24 cellular contexts compared by ENCODE assay signal in genomic region chr7:87451187-87451586, GRCh38. TPM values are rescaled to one million over a fixed set of nuclear protein-coding genes. Genes with fewer than 3 reads are reported as not detected.
A peak's percentile ranks its signal among the peaks of the same experiment; 100 is the strongest.
DNase-seq lines count a peak whose midpoint lies in the region; ATAC-seq, FAIRE-seq and TF ChIP-seq lines count a peak whose summit lies in the region.
"Had no signal": no experiment of that assay in that cellular context is flagged by ENCODE, and none has a peak within 500 bp of the region (broad histone marks: within the 10 kb centered on the region; RNA-seq: fewer than 3 reads in every experiment).

No MANE protein-coding gene starts in this region.

- no TSS peak for BruUV-seq in HepG2 (replicated peaks; lab: Mats Ljungman, UMichigan)

- H3K4me3 ChIP-seq in liver (ENCODE audit: low read depth in 1 of 3, low read length in 3 of 3), result no peak overlapping the region
- H3K4me3 ChIP-seq in HepG2 (replicated peaks in 1 of 3; ENCODE audit: insufficient read depth in 1 of 3, low read depth in 2 of 3, low read length in 3 of 3), result no peak overlapping the region
- no peak overlapping the region for H3K4me3 ChIP-seq in adrenal gland
- H3K4me3 ChIP-seq: BLaER1, GM23248 had no signal

- in situ Hi-C loops in HepG2 (cut with HindIII; ENCODE audit: extremely low pct_ligation_motif_present, low pct_unique_long_range_greater_than_20kb), result no loop called here

- no peaks in the 10 kb centered on the region for H3K27me3 ChIP-seq in liver (ENCODE audit: control insufficient read depth in 4 of 4, insufficient read depth in 4 of 4, low read length in 3 of 4)
- no peaks in the 10 kb centered on the region for H3K27me3 ChIP-seq in HepG2 (ENCODE audit: control insufficient read depth in 1 of 2, insufficient read depth in 2 of 2, low read length in 2 of 2)
- no peaks in the 10 kb centered on the region for H3K27me3 ChIP-seq in adrenal gland
- H3K27me3 ChIP-seq: BLaER1 had no signal

- TF ChIP-seq POLR2A in HepG2 (IDR thresholded peaks at IDR 0.05; ENCODE audit: insufficient read depth in 1 of 2, low read depth in 2 of 2, low read length in 2 of 2), result no peak
- TF ChIP-seq POLR2A in adrenal gland (IDR thresholded peaks at IDR 0.05), result no peak

- peaks cover 8 to 32% of the 10 kb centered on the region in 2 donors for H3K36me3 Mint-ChIP-seq in stimulated activated naive B cell treated with anti-CD40 and anti-IgM and Interleukin-4, amounts not matched to agents 10 μg/mL and 1 μg/mL and 100 μg/mL, for 72 hours
- no peaks in the 10 kb centered on the region for H3K36me3 Mint-ChIP-seq in activated CD4-positive, alpha-beta T cell treated with anti-CD3 and anti-CD28 coated beads for 36 hours (ENCODE audit: low read depth)
- H3K36me3 Mint-ChIP-seq: CD4-positive, CD25-positive, alpha-beta regulatory T cell; CD8-positive, alpha-beta T cell had no signal

- TF ChIP-seq EP300 in HepG2 (IDR thresholded peaks at IDR 0.05; ENCODE audit: low read depth in 2 of 2, low read length in 2 of 2) (no peak), HepG2 (CRISPR knock-in tag; IDR thresholded peaks at IDR 0.05; ENCODE audit: borderline replicate concordance) (no peak)

- H3K27ac ChIP-seq in liver (ENCODE audit: low read depth in 1 of 2, low read length in 2 of 2), result peak overlapping the region; percentile 5 to 7
- H3K27ac ChIP-seq in HepG2 (ENCODE audit: extremely low read length, insufficient read depth, low read length), result no peak overlapping the region
- H3K27ac ChIP-seq in VCaP, result peak overlapping the region; percentile 44
- H3K27ac ChIP-seq in adrenal gland, result no peak overlapping the region
- H3K27ac ChIP-seq: 22Rv1, BLaER1, C4-2B, GM23248 had no signal

- H3K9me3 ChIP-seq in liver (ENCODE audit: control insufficient read depth in 4 of 4, low read length in 3 of 4) (no peaks in the 10 kb centered on the region), HepG2 (ENCODE audit: low read length) (no peaks in the 10 kb centered on the region), adrenal gland (replicated peaks in 1 of 3) (no peaks in the 10 kb centered on the region)
- H3K9me3 ChIP-seq: BLaER1, Caco-2 had no signal

- H3K36me3 ChIP-seq in liver (ENCODE audit: control insufficient read depth in 4 of 4, insufficient read depth in 3 of 4, low read depth in 1 of 4, low read length in 3 of 4), result peaks cover 4 to 41% (median 29%) of the 10 kb centered on the region in 4 donors
- H3K36me3 ChIP-seq in HepG2 (replicated peaks in 1 of 2; ENCODE audit: control insufficient read depth in 1 of 2, insufficient read depth in 2 of 2, low read length in 2 of 2), result peaks cover 4 to 56% of the 10 kb centered on the region in 2 experiments; a peak in 4 of 5 replicates
- H3K36me3 ChIP-seq in adrenal gland (replicated peaks in 1 of 2), result no peaks in the 10 kb centered on the region

- 86% methylated on average over 4 of the region's 4 CpGs for WGBS in liver
- WGBS in HepG2 (ENCODE audit: low lambda C conversion rate), result 99% methylated on average over 4 of the region's 4 CpGs
- WGBS in adrenal gland, 4 donors, result 89 to 93% (median 91%) methylated on average over 4 of the region's 4 CpGs

- CTCF ChIA-PET in HepG2 (lab: Yijun Ruan, JAX; ENCODE audit: low intra/inter-chr PET ratio, low total read pairs), result no interaction called here
- CTCF ChIA-PET in activated CD4-positive, alpha-beta T cell treated with anti-CD3 and anti-CD28 coated beads for 36 hours (lab: Charles Lee), result no interaction called here

- H3K9ac ChIP-seq in liver (ENCODE audit: low read depth in 1 of 2, low read length in 2 of 2) (no peak overlapping the region), HepG2 (ENCODE audit: insufficient read depth, low read depth, low read length) (no peak overlapping the region)
- H3K9ac ChIP-seq: BLaER1, GM23248 had no signal

- TF ChIP-seq CTCF in liver (IDR thresholded peaks at IDR 0.05; ENCODE audit: low read depth, low read length, missing input control) (no peak), HepG2 (CRISPR knock-in tag; IDR thresholded peaks at IDR 0.05) (no peak), VCaP (conservative IDR thresholded peaks at IDR 0.05) (no peak), adrenal gland (IDR thresholded peaks at IDR 0.05) (no peak)

- DNase-seq in HepG2 (ENCODE audit: low spot score) (no peak), left lobe of liver (ENCODE audit: low spot score) (no peak), adrenal gland (no peak)
- DNase-seq in stimulated activated naive B cell treated with anti-CD40 and anti-IgM and Interleukin-4, amounts not matched to agents 10 μg/mL and 1 μg/mL and 100 μg/mL, for 72 hours, result no peak
- DNase-seq in activated CD4-positive, alpha-beta T cell treated with anti-CD3 and anti-CD28 coated beads for 36 hours, result no peak
- DNase-seq: Caco-2; CD4-positive, CD25-positive, alpha-beta regulatory T cell; CD8-positive, alpha-beta T cell; DMS153; DND-41; GM23248; H7; HCEC 1CT had no signal

- TF ChIP-seq RAD21 in liver (IDR thresholded peaks at IDR 0.05), result no peak
- TF ChIP-seq RAD21 in HepG2 (CRISPR knock-in tag; IDR thresholded peaks at IDR 0.05), result no peak

- POLR2A ChIA-PET in HepG2 (lab: Yijun Ruan, JAX), result no interaction called here
- POLR2A ChIA-PET in activated CD4-positive, alpha-beta T cell treated with anti-CD3 and anti-CD28 coated beads for 36 hours (lab: Charles Lee), result no interaction called here

- ATAC-seq in HepG2, result no peak
- peak; percentile 34 for ATAC-seq in left lobe of liver
- peak; percentile 29 to 34 for ATAC-seq in stimulated activated naive B cell treated with anti-CD40 and anti-IgM and Interleukin-4, amounts not matched to agents 10 μg/mL and 1 μg/mL and 100 μg/mL, for 72 hours (replicated peaks)
- ATAC-seq in GM21515 (IDR thresholded peaks at IDR 0.05; ENCODE audit: unreplicated experiment), result no peak
- no peak for ATAC-seq in activated CD4-positive, alpha-beta T cell treated with anti-CD3 and anti-CD28 coated beads for 36 hours
- ATAC-seq: CD8-positive, alpha-beta T cell had no signal

- no peak overlapping the region for H3K4me3 Mint-ChIP-seq in stimulated activated naive B cell treated with anti-CD40 and anti-IgM and Interleukin-4, amounts not matched to agents 10 μg/mL and 1 μg/mL and 100 μg/mL, for 72 hours
- no peak overlapping the region for H3K4me3 Mint-ChIP-seq in activated CD4-positive, alpha-beta T cell treated with anti-CD3 and anti-CD28 coated beads for 36 hours
- H3K4me3 Mint-ChIP-seq: B cell; CD4-positive, CD25-positive, alpha-beta regulatory T cell; CD8-positive, alpha-beta T cell had no signal

- no peak for FAIRE-seq in HepG2 (lab: Jason Lieb, UNC)
- FAIRE-seq: A204.1, G401.6, GM12892, H1 had no signal

- H3K79me2 ChIP-seq in HepG2 (ENCODE audit: insufficient read depth, low read length), result no peaks in the 10 kb centered on the region

- no peak overlapping the region for H2AFZ ChIP-seq in HepG2 (ENCODE audit: low read length)
- H2AFZ ChIP-seq: GM23248 had no signal

- H3K4me1 ChIP-seq in liver (ENCODE audit: control insufficient read depth in 4 of 4, insufficient read depth in 4 of 4, low read length in 3 of 4) (peaks cover 4 to 16% (median 7%) of the 10 kb centered on the region in 4 donors), HepG2 (ENCODE audit: insufficient read depth, low read length) (peaks cover 13% of the 10 kb centered on the region), adrenal gland (replicated peaks in 1 of 2) (no peaks in the 10 kb centered on the region)
- H3K4me1 ChIP-seq: BLaER1 had no signal

- H3K27ac Mint-ChIP-seq in stimulated activated naive B cell treated with anti-CD40 and anti-IgM and Interleukin-4, amounts not matched to agents 10 μg/mL and 1 μg/mL and 100 μg/mL, for 72 hours, result no peak overlapping the region
- no peak overlapping the region for H3K27ac Mint-ChIP-seq in activated CD4-positive, alpha-beta T cell treated with anti-CD3 and anti-CD28 coated beads for 36 hours
- H3K27ac Mint-ChIP-seq: B cell; CD4-positive, CD25-positive, alpha-beta regulatory T cell; CD8-positive, alpha-beta T cell had no signal

- peaks cover 7 to 22% of the 10 kb centered on the region in 2 donors for H3K4me1 Mint-ChIP-seq in stimulated activated naive B cell treated with anti-CD40 and anti-IgM and Interleukin-4, amounts not matched to agents 10 μg/mL and 1 μg/mL and 100 μg/mL, for 72 hours
- H3K4me1 Mint-ChIP-seq in activated CD4-positive, alpha-beta T cell treated with anti-CD3 and anti-CD28 coated beads for 36 hours, result no peaks in the 10 kb centered on the region
- H3K4me1 Mint-ChIP-seq: CD4-positive, CD25-positive, alpha-beta regulatory T cell had no signal

- H4K20me1 ChIP-seq in HepG2 (ENCODE audit: insufficient read depth, low read length), result no peaks in the 10 kb centered on the region
- H4K20me1 ChIP-seq: BLaER1 had no signal

- intact Hi-C loops in HepG2 (cut with micrococcal nuclease; ENCODE audit: unreplicated experiment) (no loop called here), adrenal gland (cut with DNase I) (no loop called here)
- intact Hi-C loops in activated CD4-positive, alpha-beta T cell treated with anti-CD3 and anti-CD28 coated beads for 36 hours (cut with DNase I, micrococcal nuclease), result no loop called here

- no peaks in the 10 kb centered on the region for H3K9me3 Mint-ChIP-seq in stimulated activated naive B cell treated with anti-CD40 and anti-IgM and Interleukin-4, amounts not matched to agents 10 μg/mL and 1 μg/mL and 100 μg/mL, for 72 hours
- no peaks in the 10 kb centered on the region for H3K9me3 Mint-ChIP-seq in activated CD4-positive, alpha-beta T cell treated with anti-CD3 and anti-CD28 coated beads for 36 hours (ENCODE audit: low read depth)
- H3K9me3 Mint-ChIP-seq: CD8-positive, alpha-beta T cell had no signal

- H3K4me2 ChIP-seq in HepG2 (ENCODE audit: low read depth, low read length), result no peak overlapping the region
- H3K4me2 ChIP-seq: BLaER1 had no signal

- H3K27me3 Mint-ChIP-seq in stimulated activated naive B cell treated with anti-CD40 and anti-IgM and Interleukin-4, amounts not matched to agents 10 μg/mL and 1 μg/mL and 100 μg/mL, for 72 hours, result no peaks in the 10 kb centered on the region
- peaks cover 11% of the 10 kb centered on the region for H3K27me3 Mint-ChIP-seq in activated CD4-positive, alpha-beta T cell treated with anti-CD3 and anti-CD28 coated beads for 36 hours
- H3K27me3 Mint-ChIP-seq: B cell had no signal

RNA-seq across cellular contexts. Expression of gene ABCB4, which starts 24.3 kb away (rescaled TPM):
- total RNA-seq in liver, result 100 to 1,000 TPM in 1 of 2 donors, 1 to 10 TPM in 1; 6.7 to 409 TPM
- polyA plus RNA-seq in liver, result 10 to 100 TPM; 61.5 to 93.8 TPM
- 10.8 and 32.4 TPM in 2 replicates for total RNA-seq in HepG2 (2016; rRNA removed; fragmentation: Illumina TruSeq; extraction: Trizol)
- total RNA-seq in HepG2 (2016; cell fraction: cytosol; rRNA removed; fragmentation: Illumina TruSeq; extraction: Trizol; ENCODE audit: low read depth), result 9.0 and 9.2 TPM in 2 replicates
- total RNA-seq in HepG2 (2016; cell fraction: insoluble cytoplasmic fraction; rRNA removed; fragmentation: Illumina TruSeq; extraction: Trizol), result 9.9 and 29.3 TPM in 2 replicates
- 7.7 and 8.5 TPM in 2 replicates for total RNA-seq in HepG2 (2016; cell fraction: membrane; rRNA removed; fragmentation: Illumina TruSeq; extraction: Trizol)
- 62.5 and 66.2 TPM in 2 replicates for total RNA-seq in HepG2 (2016; cell fraction: nucleus; rRNA removed; fragmentation: Illumina TruSeq; extraction: Trizol)
- polyA plus RNA-seq in HepG2 (2011; rRNA removed), result 18.0 and 20.8 TPM in 2 replicates
- polyA plus RNA-seq in HepG2 (2011; cell fraction: cytosol; rRNA removed), result 12.2 and 13.6 TPM in 2 replicates
- 26.5 and 32.9 TPM in 2 replicates for polyA plus RNA-seq in HepG2 (2011; cell fraction: nucleus; rRNA removed)
- 15.0 and 18.7 TPM in 2 replicates for polyA plus RNA-seq in HepG2 (2012)
- 2.1 TPM in 2 replicates for polyA plus RNA-seq in HepG2 (2016; cell fraction: cytosol; fragmentation: Illumina TruSeq; extraction: Trizol; ENCODE audit: low read depth)
- 7.5 and 9.1 TPM in 2 replicates for polyA plus RNA-seq in HepG2 (2016; cell fraction: insoluble cytoplasmic fraction; fragmentation: Illumina TruSeq; extraction: Trizol; ENCODE audit: low read depth)
- 3.6 and 5.2 TPM in 2 replicates for polyA plus RNA-seq in HepG2 (2016; cell fraction: membrane; fragmentation: Illumina TruSeq; extraction: Trizol; ENCODE audit: low read depth)
- polyA plus RNA-seq in HepG2 (2016; cell fraction: nucleus; fragmentation: Illumina TruSeq; extraction: Trizol; ENCODE audit: insufficient read depth, low read depth), result 34.8 and 50.0 TPM in 2 replicates
- polyA minus RNA-seq in HepG2 (2011; rRNA and poly(A)+ RNA removed; ENCODE audit: low replicate concordance), result 17.4 TPM in 1 of 2 replicates, not detected in the other
- polyA minus RNA-seq in HepG2 (2011; cell fraction: cytosol; rRNA and poly(A)+ RNA removed), result 12.0 and 22.4 TPM in 2 replicates
- polyA minus RNA-seq in HepG2 (2011; cell fraction: nucleus; rRNA and poly(A)+ RNA removed), result 124 and 138 TPM in 2 replicates
- 114 TPM for total RNA-seq in left lobe of liver
- 10 to 100 TPM in 6 of 8 donors, 1 to 10 TPM in 2; 6.8 to 62.6 (median 11.9) TPM for total RNA-seq in adrenal gland
- 10 to 100 TPM; 28.6 to 60.9 (median 34.3) TPM for polyA plus RNA-seq in adrenal gland
- total RNA-seq in activated CD4-positive, alpha-beta T cell treated with anti-CD3 and anti-CD28 coated beads for 36 hours, result under 1 TPM in 1 of 2 experiments, not detected in 1; 0.39 TPM
- total RNA-seq: CD4-positive, CD25-positive, alpha-beta regulatory T cell had no signal
- polyA plus RNA-seq: CD4-positive, CD25-positive, alpha-beta regulatory T cell had no signal

Comparison
In these comparisons a context has a peak if more than half of its experiments do, and no peak if none do; other contexts are left out.
1. H3K27ac ChIP-seq: peak in liver (2 of 2) and VCaP (single experiment); none in HepG2 (single experiment) and adrenal gland (0 of 5).
2. ATAC-seq: peak in left lobe of liver (single experiment) and stimulated activated naive B cell treated with anti-CD40 and anti-IgM and Interleukin-4, amounts not matched to agents 10 μg/mL and 1 μg/mL and 100 μg/mL, for 72 hours (2 of 2); none in HepG2 (single experiment), GM21515 (single experiment) and activated CD4-positive, alpha-beta T cell treated with anti-CD3 and anti-CD28 coated beads for 36 hours (single experiment).
3. RNA of gene ABCB4, which starts 24.3 kb away (total RNA-seq): 6.7 to 409 TPM in liver, 114 TPM in left lobe of liver (single experiment), 7.7 to 66.2 TPM in HepG2 and 6.8 to 62.6 TPM in adrenal gland; 0.39 TPM in activated CD4-positive, alpha-beta T cell treated with anti-CD3 and anti-CD28 coated beads for 36 hours; every median in the first group is over 4 times any median in the second.